1 cellular context compared by ENCODE assay signal in the genomic region with DNA sequence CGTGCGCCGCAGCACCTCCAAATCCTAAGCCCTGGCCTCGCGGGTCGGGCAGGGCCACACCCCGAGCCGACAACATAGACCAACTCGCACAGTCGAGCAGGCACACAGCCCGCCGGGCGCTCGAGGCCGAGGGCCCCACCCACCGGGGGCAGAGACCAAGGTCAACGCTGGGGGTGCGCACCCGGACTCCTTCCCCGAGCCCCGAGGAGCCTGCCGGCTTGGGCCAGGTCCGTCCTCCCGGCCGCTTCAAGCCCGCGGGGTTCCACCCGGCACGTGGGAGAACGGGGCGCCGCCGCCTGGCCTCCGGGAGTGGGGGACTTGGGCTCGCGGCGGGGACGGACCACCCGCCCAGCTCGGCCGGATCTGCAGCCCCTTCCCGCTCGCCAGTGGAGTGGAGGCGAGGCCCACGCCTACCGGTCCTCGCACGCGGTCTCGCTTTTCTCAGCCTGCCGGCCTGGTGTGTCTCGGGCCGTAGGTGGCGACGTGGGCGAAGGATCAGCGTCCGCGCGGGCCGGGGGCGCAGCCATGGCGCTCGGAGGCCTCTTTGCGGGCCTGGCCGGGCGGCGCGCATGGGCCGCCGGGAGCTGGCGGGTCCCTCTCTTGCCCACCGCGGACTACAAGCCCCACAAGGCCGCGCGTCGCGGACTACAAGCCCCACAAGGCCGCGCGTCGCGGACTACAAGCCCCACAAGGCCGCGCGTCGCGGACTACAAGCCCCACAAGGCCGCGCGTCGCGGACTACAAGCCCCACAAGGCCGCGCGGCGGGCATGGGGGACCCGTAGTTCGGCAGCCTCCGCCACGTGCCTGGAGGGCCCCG.
TF ChIP-seq lines count a peak whose summit lies in the region.

A gene (minus strand): TSS at position 571 of the 818 bp plus-strand sequence. CDS start 44 bp downstream, at position 527.

TF ChIP-seq in HepG2, 621 proteins besides CTCF, POLR2A, EP300 and RAD21 (continued from another document and continues in another):
- TF ChIP-seq ZNF7 (CRISPR knock-in tag; IDR thresholded peaks at IDR 0.05) = peak; percentile 49; the same call in 1 of the 2 replicates
- TF ChIP-seq CEBPG (CRISPR knock-in tag; IDR thresholded peaks at IDR 0.05) = peak; percentile 42
- TF ChIP-seq, protein P1, sequence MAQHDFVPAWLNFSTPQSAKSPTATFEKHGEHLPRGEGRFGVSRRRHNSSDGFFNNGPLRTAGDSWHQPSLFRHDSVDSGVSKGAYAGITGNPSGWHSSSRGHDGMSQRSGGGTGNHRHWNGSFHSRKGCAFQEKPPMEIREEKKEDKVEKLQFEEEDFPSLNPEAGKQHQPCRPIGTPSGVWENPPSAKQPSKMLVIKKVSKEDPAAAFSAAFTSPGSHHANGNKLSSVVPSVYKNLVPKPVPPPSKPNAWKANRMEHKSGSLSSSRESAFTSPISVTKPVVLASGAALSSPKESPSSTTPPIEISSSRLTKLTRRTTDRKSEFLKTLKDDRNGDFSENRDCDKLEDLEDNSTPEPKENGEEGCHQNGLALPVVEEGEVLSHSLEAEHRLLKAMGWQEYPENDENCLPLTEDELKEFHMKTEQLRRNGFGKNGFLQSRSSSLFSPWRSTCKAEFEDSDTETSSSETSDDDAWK (CRISPR knock-in tag; IDR thresholded peaks at IDR 0.05) = no peak
- peak; percentile 85 for TF ChIP-seq YEATS2 (CRISPR knock-in tag; IDR thresholded peaks at IDR 0.05; ENCODE audit: borderline replicate concordance)
- TF ChIP-seq ARNTL (CRISPR knock-in tag; IDR thresholded peaks at IDR 0.05) = peak; percentile 98
- no peak for TF ChIP-seq CBX2 (IDR thresholded peaks at IDR 0.05; ENCODE audit: low read depth, low read length)
- peak; percentile 99 for TF ChIP-seq CBX2 (CRISPR knock-in tag; IDR thresholded peaks at IDR 0.05; ENCODE audit: low read depth)
- TF ChIP-seq, protein P2, sequence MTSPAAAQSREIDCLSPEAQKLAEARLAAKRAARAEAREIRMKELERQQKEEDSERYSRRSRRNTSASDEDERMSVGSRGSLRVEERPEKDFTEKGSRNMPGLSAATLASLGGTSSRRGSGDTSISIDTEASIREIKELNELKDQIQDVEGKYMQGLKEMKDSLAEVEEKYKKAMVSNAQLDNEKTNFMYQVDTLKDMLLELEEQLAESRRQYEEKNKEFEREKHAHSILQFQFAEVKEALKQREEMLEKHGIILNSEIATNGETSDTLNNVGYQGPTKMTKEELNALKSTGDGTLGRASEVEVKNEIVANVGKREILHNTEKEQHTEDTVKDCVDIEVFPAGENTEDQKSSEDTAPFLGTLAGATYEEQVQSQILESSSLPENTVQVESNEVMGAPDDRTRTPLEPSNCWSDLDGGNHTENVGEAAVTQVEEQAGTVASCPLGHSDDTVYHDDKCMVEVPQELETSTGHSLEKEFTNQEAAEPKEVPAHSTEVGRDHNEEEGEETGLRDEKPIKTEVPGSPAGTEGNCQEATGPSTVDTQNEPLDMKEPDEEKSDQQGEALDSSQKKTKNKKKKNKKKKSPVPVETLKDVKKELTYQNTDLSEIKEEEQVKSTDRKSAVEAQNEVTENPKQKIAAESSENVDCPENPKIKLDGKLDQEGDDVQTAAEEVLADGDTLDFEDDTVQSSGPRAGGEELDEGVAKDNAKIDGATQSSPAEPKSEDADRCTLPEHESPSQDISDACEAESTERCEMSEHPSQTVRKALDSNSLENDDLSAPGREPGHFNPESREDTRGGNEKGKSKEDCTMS (CRISPR knock-in tag; conservative IDR thresholded peaks at IDR 0.05) = no peak; the same call in 1 of the 2 replicates
- TF ChIP-seq, protein P3, sequence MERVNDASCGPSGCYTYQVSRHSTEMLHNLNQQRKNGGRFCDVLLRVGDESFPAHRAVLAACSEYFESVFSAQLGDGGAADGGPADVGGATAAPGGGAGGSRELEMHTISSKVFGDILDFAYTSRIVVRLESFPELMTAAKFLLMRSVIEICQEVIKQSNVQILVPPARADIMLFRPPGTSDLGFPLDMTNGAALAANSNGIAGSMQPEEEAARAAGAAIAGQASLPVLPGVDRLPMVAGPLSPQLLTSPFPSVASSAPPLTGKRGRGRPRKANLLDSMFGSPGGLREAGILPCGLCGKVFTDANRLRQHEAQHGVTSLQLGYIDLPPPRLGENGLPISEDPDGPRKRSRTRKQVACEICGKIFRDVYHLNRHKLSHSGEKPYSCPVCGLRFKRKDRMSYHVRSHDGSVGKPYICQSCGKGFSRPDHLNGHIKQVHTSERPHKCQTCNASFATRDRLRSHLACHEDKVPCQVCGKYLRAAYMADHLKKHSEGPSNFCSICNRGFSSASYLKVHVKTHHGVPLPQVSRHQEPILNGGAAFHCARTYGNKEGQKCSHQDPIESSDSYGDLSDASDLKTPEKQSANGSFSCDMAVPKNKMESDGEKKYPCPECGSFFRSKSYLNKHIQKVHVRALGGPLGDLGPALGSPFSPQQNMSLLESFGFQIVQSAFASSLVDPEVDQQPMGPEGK (CRISPR knock-in tag; IDR thresholded peaks at IDR 0.05) = peak; percentile 99
- TF ChIP-seq, protein P4, sequence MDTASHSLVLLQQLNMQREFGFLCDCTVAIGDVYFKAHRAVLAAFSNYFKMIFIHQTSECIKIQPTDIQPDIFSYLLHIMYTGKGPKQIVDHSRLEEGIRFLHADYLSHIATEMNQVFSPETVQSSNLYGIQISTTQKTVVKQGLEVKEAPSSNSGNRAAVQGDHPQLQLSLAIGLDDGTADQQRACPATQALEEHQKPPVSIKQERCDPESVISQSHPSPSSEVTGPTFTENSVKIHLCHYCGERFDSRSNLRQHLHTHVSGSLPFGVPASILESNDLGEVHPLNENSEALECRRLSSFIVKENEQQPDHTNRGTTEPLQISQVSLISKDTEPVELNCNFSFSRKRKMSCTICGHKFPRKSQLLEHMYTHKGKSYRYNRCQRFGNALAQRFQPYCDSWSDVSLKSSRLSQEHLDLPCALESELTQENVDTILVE (CRISPR knock-in tag; IDR thresholded peaks at IDR 0.05) = peak; percentile 94
- peak; percentile 84 for TF ChIP-seq ZNF746 (CRISPR knock-in tag; IDR thresholded peaks at IDR 0.05)
- TF ChIP-seq, protein P5, sequence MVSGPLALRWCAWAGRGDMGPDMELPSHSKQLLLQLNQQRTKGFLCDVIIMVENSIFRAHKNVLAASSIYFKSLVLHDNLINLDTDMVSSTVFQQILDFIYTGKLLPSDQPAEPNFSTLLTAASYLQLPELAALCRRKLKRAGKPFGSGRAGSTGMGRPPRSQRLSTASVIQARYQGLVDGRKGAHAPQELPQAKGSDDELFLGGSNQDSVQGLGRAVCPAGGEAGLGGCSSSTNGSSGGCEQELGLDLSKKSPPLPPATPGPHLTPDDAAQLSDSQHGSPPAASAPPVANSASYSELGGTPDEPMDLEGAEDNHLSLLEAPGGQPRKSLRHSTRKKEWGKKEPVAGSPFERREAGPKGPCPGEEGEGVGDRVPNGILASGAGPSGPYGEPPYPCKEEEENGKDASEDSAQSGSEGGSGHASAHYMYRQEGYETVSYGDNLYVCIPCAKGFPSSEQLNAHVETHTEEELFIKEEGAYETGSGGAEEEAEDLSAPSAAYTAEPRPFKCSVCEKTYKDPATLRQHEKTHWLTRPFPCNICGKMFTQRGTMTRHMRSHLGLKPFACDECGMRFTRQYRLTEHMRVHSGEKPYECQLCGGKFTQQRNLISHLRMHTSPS (CRISPR knock-in tag; IDR thresholded peaks at IDR 0.05; ENCODE audit: low read depth) = 0 out of 2 replicates have a peak, but pooled peaks have one; percentile 44
- peak; percentile 99 for TF ChIP-seq ZNF230 (CRISPR knock-in tag; IDR thresholded peaks at IDR 0.05)
- TF ChIP-seq, protein P6, sequence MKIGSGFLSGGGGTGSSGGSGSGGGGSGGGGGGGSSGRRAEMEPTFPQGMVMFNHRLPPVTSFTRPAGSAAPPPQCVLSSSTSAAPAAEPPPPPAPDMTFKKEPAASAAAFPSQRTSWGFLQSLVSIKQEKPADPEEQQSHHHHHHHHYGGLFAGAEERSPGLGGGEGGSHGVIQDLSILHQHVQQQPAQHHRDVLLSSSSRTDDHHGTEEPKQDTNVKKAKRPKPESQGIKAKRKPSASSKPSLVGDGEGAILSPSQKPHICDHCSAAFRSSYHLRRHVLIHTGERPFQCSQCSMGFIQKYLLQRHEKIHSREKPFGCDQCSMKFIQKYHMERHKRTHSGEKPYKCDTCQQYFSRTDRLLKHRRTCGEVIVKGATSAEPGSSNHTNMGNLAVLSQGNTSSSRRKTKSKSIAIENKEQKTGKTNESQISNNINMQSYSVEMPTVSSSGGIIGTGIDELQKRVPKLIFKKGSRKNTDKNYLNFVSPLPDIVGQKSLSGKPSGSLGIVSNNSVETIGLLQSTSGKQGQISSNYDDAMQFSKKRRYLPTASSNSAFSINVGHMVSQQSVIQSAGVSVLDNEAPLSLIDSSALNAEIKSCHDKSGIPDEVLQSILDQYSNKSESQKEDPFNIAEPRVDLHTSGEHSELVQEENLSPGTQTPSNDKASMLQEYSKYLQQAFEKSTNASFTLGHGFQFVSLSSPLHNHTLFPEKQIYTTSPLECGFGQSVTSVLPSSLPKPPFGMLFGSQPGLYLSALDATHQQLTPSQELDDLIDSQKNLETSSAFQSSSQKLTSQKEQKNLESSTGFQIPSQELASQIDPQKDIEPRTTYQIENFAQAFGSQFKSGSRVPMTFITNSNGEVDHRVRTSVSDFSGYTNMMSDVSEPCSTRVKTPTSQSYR (CRISPR knock-in tag; IDR thresholded peaks at IDR 0.05; ENCODE audit: borderline replicate concordance) = peak; percentile 86
- peak; percentile 99 for TF ChIP-seq THAP11 (CRISPR knock-in tag; IDR thresholded peaks at IDR 0.05)
- peak; percentile 98 for TF ChIP-seq HOXA5 (CRISPR knock-in tag; IDR thresholded peaks at IDR 0.05)
- peak; percentile 98 for TF ChIP-seq ZNF101 (CRISPR knock-in tag; IDR thresholded peaks at IDR 0.05; ENCODE audit: borderline replicate concordance, low read depth)
- TF ChIP-seq SMAD1 (CRISPR knock-in tag; IDR thresholded peaks at IDR 0.05; ENCODE audit: borderline replicate concordance, low read depth) = peak; percentile 90; the same call in 1 of the 2 replicates
- TF ChIP-seq ZNF850 (CRISPR knock-in tag; conservative IDR thresholded peaks at IDR 0.05) = peak; percentile 97
- TF ChIP-seq ZNF775 (CRISPR knock-in tag; IDR thresholded peaks at IDR 0.05; ENCODE audit: borderline replicate concordance) = peak; percentile 89
- no peak; the same call in none of the 2 replicates for TF ChIP-seq ZSCAN30 (CRISPR knock-in tag; IDR thresholded peaks at IDR 0.05)
- TF ChIP-seq, protein P7, sequence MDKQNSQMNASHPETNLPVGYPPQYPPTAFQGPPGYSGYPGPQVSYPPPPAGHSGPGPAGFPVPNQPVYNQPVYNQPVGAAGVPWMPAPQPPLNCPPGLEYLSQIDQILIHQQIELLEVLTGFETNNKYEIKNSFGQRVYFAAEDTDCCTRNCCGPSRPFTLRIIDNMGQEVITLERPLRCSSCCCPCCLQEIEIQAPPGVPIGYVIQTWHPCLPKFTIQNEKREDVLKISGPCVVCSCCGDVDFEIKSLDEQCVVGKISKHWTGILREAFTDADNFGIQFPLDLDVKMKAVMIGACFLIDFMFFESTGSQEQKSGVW (CRISPR knock-in tag; IDR thresholded peaks at IDR 0.05; ENCODE audit: borderline replicate concordance) = peak; percentile 47; the same call in 1 of the 2 replicates
- TF ChIP-seq SKI (IDR thresholded peaks at IDR 0.05; ENCODE audit: partially characterized antibody) = peak; percentile 56
- TF ChIP-seq DNMT3B (CRISPR knock-in tag; conservative IDR thresholded peaks at IDR 0.05) = no peak
- TF ChIP-seq SATB2 (CRISPR knock-in tag; IDR thresholded peaks at IDR 0.05) = peak; percentile 98
- TF ChIP-seq ZKSCAN8 (CRISPR knock-in tag; IDR thresholded peaks at IDR 0.05; ENCODE audit: borderline replicate concordance) = peak; percentile 82
- TF ChIP-seq ZFP62 (CRISPR knock-in tag; IDR thresholded peaks at IDR 0.05) = peak; percentile 100
- TF ChIP-seq ZFYVE20 (CRISPR knock-in tag; IDR thresholded peaks at IDR 0.05; ENCODE audit: borderline replicate concordance, low read depth) = peak; percentile 94; the same call in 1 of the 2 replicates
- TF ChIP-seq, protein P8, sequence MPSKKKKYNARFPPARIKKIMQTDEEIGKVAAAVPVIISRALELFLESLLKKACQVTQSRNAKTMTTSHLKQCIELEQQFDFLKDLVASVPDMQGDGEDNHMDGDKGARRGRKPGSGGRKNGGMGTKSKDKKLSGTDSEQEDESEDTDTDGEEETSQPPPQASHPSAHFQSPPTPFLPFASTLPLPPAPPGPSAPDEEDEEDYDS (CRISPR knock-in tag; IDR thresholded peaks at IDR 0.05) = peak; percentile 80
- TF ChIP-seq ZZZ3 (CRISPR knock-in tag; IDR thresholded peaks at IDR 0.05; ENCODE audit: borderline replicate concordance) = peak; percentile 99
- TF ChIP-seq ZSCAN20 (CRISPR knock-in tag; IDR thresholded peaks at IDR 0.05; ENCODE audit: borderline replicate concordance) = peak; percentile 97
- TF ChIP-seq CCDC6 (CRISPR knock-in tag; IDR thresholded peaks at IDR 0.05) = peak; percentile 97
- peak; percentile 94 for TF ChIP-seq REL (CRISPR knock-in tag; conservative IDR thresholded peaks at IDR 0.05)
- peak; percentile 94; the same call in 1 of the 2 replicates for TF ChIP-seq ZNF674 (CRISPR knock-in tag; IDR thresholded peaks at IDR 0.05; ENCODE audit: low read depth)
- TF ChIP-seq NFYC (CRISPR knock-in tag; IDR thresholded peaks at IDR 0.05) = peak; percentile 67
- TF ChIP-seq, protein P9, sequence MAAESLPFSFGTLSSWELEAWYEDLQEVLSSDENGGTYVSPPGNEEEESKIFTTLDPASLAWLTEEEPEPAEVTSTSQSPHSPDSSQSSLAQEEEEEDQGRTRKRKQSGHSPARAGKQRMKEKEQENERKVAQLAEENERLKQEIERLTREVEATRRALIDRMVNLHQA (CRISPR knock-in tag; IDR thresholded peaks at IDR 0.05) = no peak
- TF ChIP-seq, protein P10, sequence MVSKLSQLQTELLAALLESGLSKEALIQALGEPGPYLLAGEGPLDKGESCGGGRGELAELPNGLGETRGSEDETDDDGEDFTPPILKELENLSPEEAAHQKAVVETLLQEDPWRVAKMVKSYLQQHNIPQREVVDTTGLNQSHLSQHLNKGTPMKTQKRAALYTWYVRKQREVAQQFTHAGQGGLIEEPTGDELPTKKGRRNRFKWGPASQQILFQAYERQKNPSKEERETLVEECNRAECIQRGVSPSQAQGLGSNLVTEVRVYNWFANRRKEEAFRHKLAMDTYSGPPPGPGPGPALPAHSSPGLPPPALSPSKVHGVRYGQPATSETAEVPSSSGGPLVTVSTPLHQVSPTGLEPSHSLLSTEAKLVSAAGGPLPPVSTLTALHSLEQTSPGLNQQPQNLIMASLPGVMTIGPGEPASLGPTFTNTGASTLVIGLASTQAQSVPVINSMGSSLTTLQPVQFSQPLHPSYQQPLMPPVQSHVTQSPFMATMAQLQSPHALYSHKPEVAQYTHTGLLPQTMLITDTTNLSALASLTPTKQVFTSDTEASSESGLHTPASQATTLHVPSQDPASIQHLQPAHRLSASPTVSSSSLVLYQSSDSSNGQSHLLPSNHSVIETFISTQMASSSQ (IDR thresholded peaks at IDR 0.05; ENCODE audit: low read depth) = no peak; the same call in 1 of the 2 replicates
- TF ChIP-seq, protein P10 (CRISPR knock-in tag; IDR thresholded peaks at IDR 0.05; ENCODE audit: borderline replicate concordance) = peak; percentile 91; the same call in 1 of the 2 replicates
